In genomic region chr4:88600129-88600849, GRCh38 we compare ENCODE assay signal across 12 cellular contexts. TPM values are rescaled to one million over a fixed set of nuclear protein-coding genes. Genes with fewer than 3 reads are reported as not detected.
A peak's percentile ranks its signal among the peaks of the same experiment; 100 is the strongest.
DNase-seq lines count a peak whose midpoint lies in the region; ATAC-seq, FAIRE-seq and TF ChIP-seq lines count a peak whose summit lies in the region.
"Had no signal": no experiment of that assay in that cellular context is flagged by ENCODE, and none has a peak within 500 bp of the region (broad histone marks: within the 10 kb centered on the region; RNA-seq: fewer than 3 reads in every experiment).

No MANE protein-coding gene starts in this region.

- H2AFZ ChIP-seq in keratinocyte (ENCODE audit: control insufficient read depth, low read length), result no peak overlapping the region

- no peak for DNase-seq in activated naive CD4-positive, alpha-beta T cell treated with anti-CD3 and anti-CD28 coated beads, Interleukin-2, amount 10 ng/mL, durations not matched to agents 7 days and 5 days
- DNase-seq in amniotic epithelial cell (ENCODE audit: low read depth) (peak; percentile 96), keratinocyte (ENCODE audit: low read depth, low spot score) (peak; percentile 42), transverse colon (no peak), NCI-H510A (lab: John Stamatoyannopoulos, UW) (no peak), NCI-H2227 treated with DMSO at 0.1 percent for 48 hours (lab: John Stamatoyannopoulos, UW) (no peak)
- DNase-seq: activated naive CD4-positive, alpha-beta T cell treated with anti-CD3 and anti-CD28 coated beads, Interleukin-2, amount 50 U/mL, for 16 hours; Caco-2 had no signal

- H4K20me1 ChIP-seq in keratinocyte (ENCODE audit: control insufficient read depth, extremely low read depth, insufficient read depth, low read length), result no peaks in the 10 kb centered on the region

- H3K9me1 ChIP-seq in keratinocyte (ENCODE audit: control insufficient read depth, extremely low read depth, insufficient read depth, low read length), result no peaks in the 10 kb centered on the region

- TF ChIP-seq CTCF in keratinocyte (optimal IDR thresholded peaks at IDR 0.05 in 1 of 3, IDR thresholded peaks at IDR 0.05 in 1 of 3, conservative IDR thresholded peaks at IDR 0.05 in 1 of 3; ENCODE audit: extremely low read depth in 1 of 3, insufficient read depth in 2 of 3, low read length in 3 of 3), result no peak
- no peak for TF ChIP-seq CTCF in transverse colon (IDR thresholded peaks at IDR 0.05)

- peak overlapping the region; percentile 83 for H3K4me2 ChIP-seq in keratinocyte (ENCODE audit: control insufficient read depth, extremely low read depth, insufficient read depth, low read depth, low read length)

- ATAC-seq in GM18519 (IDR thresholded peaks at IDR 0.05; ENCODE audit: low FRiP score, unreplicated experiment), result no peak

- peak overlapping the region; percentile 46 for H3K27ac Mint-ChIP-seq in activated naive CD4-positive, alpha-beta T cell treated with anti-CD3 and anti-CD28 coated beads, Interleukin-2, amount 50 U/mL, for 24 hours
- H3K27ac Mint-ChIP-seq in activated naive CD4-positive, alpha-beta T cell treated with anti-CD3 and anti-CD28 coated beads, Interleukin-2, amount 10 ng/mL, durations not matched to agents 7 days and 5 days, result no peak overlapping the region
- H3K27ac Mint-ChIP-seq: IgD-negative memory B cell had no signal

- H3K9me3 Mint-ChIP-seq in activated naive CD4-positive, alpha-beta T cell treated with anti-CD3 and anti-CD28 coated beads, Interleukin-2, amount 50 U/mL, for 24 hours, result no peaks in the 10 kb centered on the region
- no peaks in the 10 kb centered on the region for H3K9me3 Mint-ChIP-seq in activated naive CD4-positive, alpha-beta T cell treated with anti-CD3 and anti-CD28 coated beads, Interleukin-2, amount 10 ng/mL, durations not matched to agents 7 days and 5 days
- H3K9me3 Mint-ChIP-seq: IgD-negative memory B cell had no signal

- peak; percentile 81 for FAIRE-seq in keratinocyte (lab: Jason Lieb, UNC)

- H3K27ac ChIP-seq in keratinocyte (ENCODE audit: control insufficient read depth, insufficient read depth, low read length) (peak overlapping the region; percentile 93), transverse colon (peak overlapping the region; percentile 45 to 67 (median 49))

- intact Hi-C loops in transverse colon (cut with DNase I; ENCODE audit: low total_unique reads), result no loop called here

- H3K36me3 ChIP-seq in keratinocyte (ENCODE audit: control insufficient read depth in 2 of 2, extremely low read depth in 1 of 2, insufficient read depth in 2 of 2, low read length in 2 of 2), result peaks cover 6 to 11% of the 10 kb centered on the region in 2 experiments
- peaks cover 0 to 4% (median 0%) of the 10 kb centered on the region in 4 donors for H3K36me3 ChIP-seq in transverse colon

- dilution Hi-C loops in keratinocyte (cut with MboI; ENCODE audit: extremely low pct_ligation_motif_present, low sequenced_read_pairs), result no loop called here

- WGBS in transverse colon (ENCODE audit: low coverage in 1 of 2), 2 donors, result 72 to 83% methylated on average over 2 of the region's 2 CpGs

- no peak for TF ChIP-seq POLR2A in transverse colon (IDR thresholded peaks at IDR 0.05)

- CTCF ChIA-PET in activated naive CD4-positive, alpha-beta T cell treated with anti-CD3 and anti-CD28 coated beads, Interleukin-2, amount 10 ng/mL, durations not matched to agents 7 days and 5 days (lab: Charles Lee), result no interaction called here

- TF ChIP-seq EP300 in transverse colon (IDR thresholded peaks at IDR 0.05; ENCODE audit: low read depth), result no peak

- in situ Hi-C loops in transverse colon (cut with MboI; ENCODE audit: low pct_ligation_motif_present in 1 of 4, low pct_unique_long_range_greater_than_20kb in 1 of 4, low sequenced_read_pairs in 3 of 4), result no loop called here

- peaks cover 88% of the 10 kb centered on the region for H3K4me1 Mint-ChIP-seq in activated naive CD4-positive, alpha-beta T cell treated with anti-CD3 and anti-CD28 coated beads, Interleukin-2, amount 50 U/mL, for 24 hours
- H3K4me1 Mint-ChIP-seq in activated naive CD4-positive, alpha-beta T cell treated with anti-CD3 and anti-CD28 coated beads, Interleukin-2, amount 10 ng/mL, durations not matched to agents 7 days and 5 days, result peaks cover 57% of the 10 kb centered on the region

- H3K4me1 ChIP-seq in keratinocyte (ENCODE audit: control insufficient read depth, extremely low read depth, insufficient read depth, low read length) (peaks cover 51% of the 10 kb centered on the region), transverse colon (peaks cover 10 to 31% (median 17%) of the 10 kb centered on the region in 4 donors)

- peaks cover 47% of the 10 kb centered on the region for H3K79me2 ChIP-seq in keratinocyte (ENCODE audit: control insufficient read depth, insufficient read depth, low read length)

- H3K27me3 ChIP-seq in keratinocyte (ENCODE audit: control insufficient read depth, extremely low read depth, insufficient read depth, low read length), result no peaks in the 10 kb centered on the region
- H3K27me3 ChIP-seq in transverse colon, result no peaks in the 10 kb centered on the region

- H3K27me3 Mint-ChIP-seq in activated naive CD4-positive, alpha-beta T cell treated with anti-CD3 and anti-CD28 coated beads, Interleukin-2, amount 50 U/mL, for 24 hours, result no peaks in the 10 kb centered on the region
- H3K27me3 Mint-ChIP-seq in activated naive CD4-positive, alpha-beta T cell treated with anti-CD3 and anti-CD28 coated beads, Interleukin-2, amount 10 ng/mL, durations not matched to agents 7 days and 5 days, result no peaks in the 10 kb centered on the region
- H3K27me3 Mint-ChIP-seq: IgD-negative memory B cell had no signal

- peak overlapping the region; percentile 72 for H3K9ac ChIP-seq in keratinocyte (ENCODE audit: control insufficient read depth, extremely low read depth, insufficient read depth, low read length)

- H3K9me3 ChIP-seq in keratinocyte (ENCODE audit: control insufficient read depth, low read depth, low read length), result no peaks in the 10 kb centered on the region
- no peaks in the 10 kb centered on the region for H3K9me3 ChIP-seq in transverse colon
- H3K9me3 ChIP-seq: Caco-2 had no signal

- peaks cover 28% of the 10 kb centered on the region for H3K36me3 Mint-ChIP-seq in activated naive CD4-positive, alpha-beta T cell treated with anti-CD3 and anti-CD28 coated beads, Interleukin-2, amount 50 U/mL, for 24 hours
- H3K36me3 Mint-ChIP-seq in activated naive CD4-positive, alpha-beta T cell treated with anti-CD3 and anti-CD28 coated beads, Interleukin-2, amount 10 ng/mL, durations not matched to agents 7 days and 5 days, result peaks cover 67% of the 10 kb centered on the region

- peak overlapping the region; percentile 54 for H3K4me3 Mint-ChIP-seq in activated naive CD4-positive, alpha-beta T cell treated with anti-CD3 and anti-CD28 coated beads, Interleukin-2, amount 50 U/mL, for 24 hours
- no peak overlapping the region for H3K4me3 Mint-ChIP-seq in activated naive CD4-positive, alpha-beta T cell treated with anti-CD3 and anti-CD28 coated beads, Interleukin-2, amount 10 ng/mL, durations not matched to agents 7 days and 5 days

- H3K4me3 ChIP-seq in keratinocyte (ENCODE audit: control insufficient read depth in 2 of 3, extremely low read depth in 1 of 3, insufficient read depth in 2 of 3, low read depth in 1 of 3, low read length in 3 of 3) (peak overlapping the region in 2 of 3 experiments; percentile 31 to 32), transverse colon (no peak overlapping the region)
- H3K4me3 ChIP-seq: lung had no signal

RNA-seq across cellular contexts. Expression of gene HERC3, which starts 8.0 kb away (rescaled TPM):
- 24.8 to 26.6 TPM (median 26.3 TPM) in 3 replicates for polyA plus RNA-seq in keratinocyte
- 10.8 TPM for polyA plus RNA-seq in keratinocyte (2011; ENCODE audit: low read depth)
- 12.7 and 23.9 TPM in 2 replicates for polyA plus RNA-seq in keratinocyte (2011; cell fraction: cytosol; rRNA removed)
- polyA plus RNA-seq in keratinocyte (2011; cell fraction: nucleus; rRNA removed), result 40.0 and 44.5 TPM in 2 replicates
- polyA plus RNA-seq in keratinocyte (2012; ENCODE audit: low replicate concordance), result 18.3 and 18.8 TPM in 2 replicates
- 19.3 to 59.5 TPM (median 46.1 TPM) in 3 replicates for polyA minus RNA-seq in keratinocyte
- 14.4 TPM for polyA minus RNA-seq in keratinocyte (2011; cell fraction: cytosol; rRNA and poly(A)+ RNA removed)
- 48.5 and 93.5 TPM in 2 replicates for polyA minus RNA-seq in keratinocyte (2011; cell fraction: nucleus; rRNA and poly(A)+ RNA removed)
- 10 to 100 TPM; 38.9 to 64.1 (median 55.1) TPM for total RNA-seq in transverse colon

Comparison
In these comparisons a context has a peak if more than half of its experiments do, and no peak if none do; other contexts are left out.
1. DNase-seq: peak in amniotic epithelial cell (single experiment) and keratinocyte (single experiment); none in activated naive CD4-positive, alpha-beta T cell treated with anti-CD3 and anti-CD28 coated beads, Interleukin-2, amount 10 ng/mL, durations not matched to agents 7 days and 5 days (single experiment), transverse colon (single experiment), NCI-H510A (single experiment) and NCI-H2227 treated with DMSO at 0.1 percent for 48 hours (single experiment).
2. H3K4me3 ChIP-seq: peak in keratinocyte (2 of 3); none in transverse colon (0 of 4).